Comparison of ENCODE assay signal across 27 cellular contexts in genomic region chr16:87819983-87820382, GRCh38.
"Had no signal": no experiment of that assay in that cellular context is flagged by ENCODE, and none has a peak within 500 bp of the region (broad histone marks: within the 10 kb centered on the region; RNA-seq: fewer than 3 reads in every experiment).

No MANE protein-coding gene starts in this region.

- H3K9ac ChIP-seq: neural progenitor cell had no signal

- H3K36me3 ChIP-seq: breast epithelium, lower lobe of right lung, neural progenitor cell, sigmoid colon, tibial artery had no signal

- H3K4me3 Mint-ChIP-seq: activated CD4-positive, alpha-beta T cell treated with anti-CD3 and anti-CD28 coated beads, Interleukin-2, amount 10 ng/mL, durations not matched to agents 24 days and 14 days; activated CD8-positive, alpha-beta memory T cell treated with anti-CD3 and anti-CD28 coated beads, Interleukin-2, amount 10 ng/mL, durations not matched to agents 7 days and 5 days; activated CD8-positive, alpha-beta T cell treated with anti-CD3 and anti-CD28 coated beads for 36 hours; activated naive CD8-positive, alpha-beta T cell treated with anti-CD3 and anti-CD28 coated beads for 36 hours; central memory CD8-positive, alpha-beta T cell; naive B cell; T-cell; T-helper 2 cell treated with Interferon-gamma antibody and Interleukin-4, amounts not matched to agents 5 μg/mL and 100 μg/mL, for 36 hours had no signal

- H3K4me1 ChIP-seq: breast epithelium, lower lobe of right lung, tibial artery had no signal

- H3K27me3 ChIP-seq: neural progenitor cell had no signal

- H3K4me2 ChIP-seq: neural progenitor cell, smooth muscle cell had no signal

- H3K4me3 ChIP-seq: breast epithelium, lower lobe of right lung, neural progenitor cell, sigmoid colon, smooth muscle cell, tibial artery had no signal

- H3K9me3 Mint-ChIP-seq: activated CD4-positive, alpha-beta T cell treated with anti-CD3 and anti-CD28 coated beads, Interleukin-2, amount 10 ng/mL, durations not matched to agents 24 days and 14 days; central memory CD8-positive, alpha-beta T cell had no signal

- H3K27ac ChIP-seq: breast epithelium, lower lobe of right lung, neural progenitor cell, sigmoid colon, tibial artery, VCaP had no signal

- H3K36me3 Mint-ChIP-seq: naive B cell, neural progenitor cell, T-cell had no signal

- H3K4me1 Mint-ChIP-seq: central memory CD8-positive, alpha-beta T cell had no signal

- H3K27me3 Mint-ChIP-seq: activated CD4-positive, alpha-beta T cell treated with anti-CD3 and anti-CD28 coated beads, Interleukin-2, amount 10 ng/mL, durations not matched to agents 24 days and 14 days; activated CD8-positive, alpha-beta memory T cell treated with anti-CD3 and anti-CD28 coated beads, Interleukin-2, amount 10 ng/mL, durations not matched to agents 7 days and 5 days; activated CD8-positive, alpha-beta T cell treated with anti-CD3 and anti-CD28 coated beads for 36 hours; activated naive CD8-positive, alpha-beta T cell treated with anti-CD3 and anti-CD28 coated beads for 36 hours; central memory CD8-positive, alpha-beta T cell; T-cell had no signal

- ATAC-seq: activated CD4-positive, CD25-positive, alpha-beta regulatory T cell treated with anti-CD3 and anti-CD28 coated beads, Interleukin-2, amount 50 U/mL, for 24 hours; activated CD8-positive, alpha-beta memory T cell treated with anti-CD3 and anti-CD28 coated beads, Interleukin-2, amount 10 ng/mL, durations not matched to agents 7 days and 5 days; activated CD8-positive, alpha-beta T cell treated with anti-CD3 and anti-CD28 coated beads for 36 hours; left lobe of liver; lower lobe of right lung; stimulated activated naive CD8-positive, alpha-beta T cell treated with anti-CD3 and anti-CD28 coated beads, Interleukin-15, Interleukin-2, amounts not matched to agents 100 U/mL and 50 U/mL, for 24 hours; T-cell had no signal

- DNase-seq: activated CD4-positive, alpha-beta T cell treated with anti-CD3 and anti-CD28 coated beads, Interleukin-2, amount 10 ng/mL, durations not matched to agents 24 days and 14 days; activated CD8-positive, alpha-beta memory T cell treated with anti-CD3 and anti-CD28 coated beads, Interleukin-2, amount 10 ng/mL, durations not matched to agents 7 days and 5 days; activated CD8-positive, alpha-beta T cell treated with anti-CD3 and anti-CD28 coated beads for 36 hours; activated naive CD4-positive, alpha-beta T cell; activated naive CD8-positive, alpha-beta T cell treated with anti-CD3 and anti-CD28 coated beads for 36 hours; activated T-cell treated with anti-CD3 and anti-CD28 coated beads for 4 hours; amniotic stem cell; erythroblast; foreskin fibroblast; kidney; lower lobe of right lung; naive B cell; sigmoid colon; stimulated activated CD4-positive, alpha-beta T cell treated with anti-CD3 and anti-CD28 coated beads, Interleukin-4, amount 100 ng/mL, for 24 hours; stimulated activated naive CD8-positive, alpha-beta T cell treated with anti-CD3 and anti-CD28 coated beads, Interleukin-15, Interleukin-2, amounts not matched to agents 100 U/mL and 50 U/mL, for 24 hours; T-cell; tibial artery had no signal

- FAIRE-seq: endometrium, kidney had no signal

- H3K27ac Mint-ChIP-seq: activated CD4-positive, alpha-beta T cell treated with anti-CD3 and anti-CD28 coated beads, Interleukin-2, amount 10 ng/mL, durations not matched to agents 24 days and 14 days; activated CD8-positive, alpha-beta memory T cell treated with anti-CD3 and anti-CD28 coated beads, Interleukin-2, amount 10 ng/mL, durations not matched to agents 7 days and 5 days; activated CD8-positive, alpha-beta T cell treated with anti-CD3 and anti-CD28 coated beads for 36 hours; activated T-helper 2 cell treated with anti-CD3 and anti-CD28 coated beads, Interferon-gamma antibody, Interleukin-2, Interleukin-4, amounts not matched to agents 10 μg/mL and 5 μg/mL and 100 μg/mL, durations not matched to agents 14 hours and 24 hours and 36 hours; T-cell; T-helper 2 cell treated with Interferon-gamma antibody and Interleukin-4, amounts not matched to agents 5 μg/mL and 100 μg/mL, for 36 hours had no signal
